ENCODE assay signal across 34 cellular contexts in the genomic region with DNA sequence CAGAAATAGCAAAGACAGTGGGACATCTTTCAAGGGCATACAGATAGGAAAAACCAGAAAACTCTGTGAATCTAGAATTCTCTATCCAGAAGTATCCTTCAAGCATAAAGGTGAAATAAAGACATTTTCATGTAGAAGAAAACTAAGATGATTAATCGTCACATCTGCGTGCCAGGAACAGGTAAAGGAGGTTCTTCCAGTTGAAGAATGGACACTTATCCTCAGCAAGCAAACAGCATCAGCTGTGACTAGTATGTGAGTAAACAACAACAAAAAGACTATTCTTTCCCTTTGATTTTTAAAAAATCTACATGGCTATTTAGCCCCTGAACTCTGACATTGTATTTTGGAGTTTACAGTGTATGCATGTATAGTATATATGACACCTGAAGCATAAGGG.
A peak's percentile ranks its signal among the peaks of the same experiment; 100 is the strongest.
DNase-seq lines count a peak whose midpoint lies in the region; ATAC-seq, FAIRE-seq and TF ChIP-seq lines count a peak whose summit lies in the region.
"Had no signal": no experiment of that assay in that cellular context is flagged by ENCODE, and none has a peak within 500 bp of the region (broad histone marks: within the 10 kb centered on the region; RNA-seq: fewer than 3 reads in every experiment).

No MANE protein-coding gene starts in this region.

- H3K36me3 ChIP-seq in PC-3 (ENCODE audit: low read depth, low read length) (no peaks in the 10 kb centered on the region), bronchial epithelial cell (ENCODE audit: control insufficient read depth, insufficient read depth, low read length) (no peaks in the 10 kb centered on the region)
- H3K36me3 ChIP-seq: BE2C; BLaER1; BLaER1 treated with 17β-estradiol and CSF1 and Interleukin-3, amounts not matched to agents 10 nM and 100 nM had no signal

- H3K27me3 ChIP-seq in PC-3 (ENCODE audit: low read length) (no peaks in the 10 kb centered on the region), bronchial epithelial cell (ENCODE audit: control insufficient read depth, insufficient read depth, low read length) (no peaks in the 10 kb centered on the region)
- H3K27me3 ChIP-seq: BE2C; BLaER1; BLaER1 treated with 17β-estradiol and CSF1 and Interleukin-3, amounts not matched to agents 10 nM and 100 nM had no signal

- peak; percentile 80 for ATAC-seq in PC-3
- ATAC-seq: A549; CD8-positive, alpha-beta T cell had no signal

- peaks cover 12% of the 10 kb centered on the region for H3K4me1 ChIP-seq in PC-3 (ENCODE audit: insufficient read depth, low read length)
- H3K4me1 ChIP-seq: A549, BE2C, BLaER1 had no signal

- peak; percentile 33 for DNase-seq in DMS53 (lab: John Stamatoyannopoulos, UW)
- DNase-seq in DMS53 treated with DMSO at 0.1 percent for 48 hours (lab: John Stamatoyannopoulos, UW; ENCODE audit: unreplicated experiment) = no peak
- peak; percentile 94 for DNase-seq in PC-3
- peak; percentile 63 for DNase-seq in bronchial epithelial cell (ENCODE audit: low read depth)
- peak; percentile 76 for DNase-seq in epithelial cell of esophagus (ENCODE audit: low read depth)
- DNase-seq in erythroblast (lab: John Stamatoyannopoulos, UW) = no peak
- DNase-seq in D341Med (ENCODE audit: low spot score) = no peak
- DNase-seq in globus pallidus (ENCODE audit: low spot score) = no peak
- DNase-seq: 8988T; ACHN; BE2C; C1 segment of cervical spinal cord; Caco-2; Calu3; CD4-positive, alpha-beta memory T cell; CD4-positive, alpha-beta T cell; CD4-positive, CD25-positive, alpha-beta regulatory T cell; CD8-positive, alpha-beta memory T cell; CD8-positive, alpha-beta T cell; COR-L47; DMS 273 treated with DMSO at 0.1 percent for 48 hours; DMS153; DMS79; DMS79 treated with DMSO at 0.1 percent for 48 hours; DND-41; EL had no signal

- peak overlapping the region; percentile 34 for H3K27ac ChIP-seq in PC-3 (ENCODE audit: low read length)
- H3K27ac ChIP-seq: 22Rv1; A549; BLaER1; BLaER1 treated with 17β-estradiol and CSF1 and Interleukin-3, amounts not matched to agents 10 nM and 100 nM; C4-2B had no signal

- H3K9ac ChIP-seq in PC-3 (ENCODE audit: low read length) = no peak overlapping the region
- H3K9ac ChIP-seq: BLaER1; BLaER1 treated with 17β-estradiol and CSF1 and Interleukin-3, amounts not matched to agents 10 nM and 100 nM had no signal

- no peaks in the 10 kb centered on the region for H3K79me2 ChIP-seq in PC-3 (ENCODE audit: low read length)

- no peak for FAIRE-seq in bronchial epithelial cell (lab: Jason Lieb, UNC)
- FAIRE-seq: A204.1, A549, D721Med, G401.6 had no signal

- peak overlapping the region; percentile 9 for H3K4me2 ChIP-seq in PC-3 (ENCODE audit: low read length)
- H3K4me2 ChIP-seq: A549; BLaER1; BLaER1 treated with 17β-estradiol and CSF1 and Interleukin-3, amounts not matched to agents 10 nM and 100 nM had no signal

- BruUV-seq in PC-3 (replicated peaks; lab: Mats Ljungman, UMichigan) = no TSS peak

- no peak overlapping the region for H2AFZ ChIP-seq in PC-3 (ENCODE audit: low read length)

- no peaks in the 10 kb centered on the region for H4K20me1 ChIP-seq in PC-3 (ENCODE audit: low read length)
- H4K20me1 ChIP-seq: BLaER1; BLaER1 treated with 17β-estradiol and CSF1 and Interleukin-3, amounts not matched to agents 10 nM and 100 nM had no signal

- CTCF ChIA-PET in PC-3 (lab: Charles Lee) = no interaction called here

- H3K4me3 ChIP-seq in PC-3 (ENCODE audit: low read length) (no peak overlapping the region), bronchial epithelial cell (ENCODE audit: low read depth, low read length) (no peak overlapping the region), epithelial cell of esophagus (ENCODE audit: low read length) (no peak overlapping the region)
- H3K4me3 ChIP-seq: A549; BLaER1; BLaER1 treated with 17β-estradiol and CSF1 and Interleukin-3, amounts not matched to agents 10 nM and 100 nM had no signal

- TF ChIP-seq CTCF in PC-3 (conservative IDR thresholded peaks at IDR 0.05; ENCODE audit: low read depth, low read length) = no peak
- no peak for TF ChIP-seq CTCF in bronchial epithelial cell (IDR thresholded peaks at IDR 0.05; ENCODE audit: insufficient read depth, low read length, severe bottlenecking)
- no peak for TF ChIP-seq CTCF in epithelial cell of esophagus (IDR thresholded peaks at IDR 0.05; ENCODE audit: insufficient read depth, low read depth, low read length, missing control alignments)

- intact Hi-C loops in PC-3 (cut with micrococcal nuclease) = no loop called here

- no peak for TF ChIP-seq POLR2A in erythroblast (IDR thresholded peaks at IDR 0.05; ENCODE audit: low read length)

- H3K9me3 ChIP-seq in PC-3 (ENCODE audit: low read length) = peaks cover 13% of the 10 kb centered on the region
- H3K9me3 ChIP-seq: BE2C had no signal

- no peaks in the 10 kb centered on the region for H3K9me2 ChIP-seq in PC-3 (replicated peaks; ENCODE audit: low read length)

- H3F3A ChIP-seq in PC-3 (ENCODE audit: low read length, unreplicated experiment) = no peaks in the 10 kb centered on the region

- POLR2A ChIA-PET in PC-3 (lab: Charles Lee; ENCODE audit: unreplicated experiment) = no interaction called here

Comparison
In these comparisons a context has a peak if more than half of its experiments do, and no peak if none do; other contexts are left out.
1. DNase-seq: peak in DMS53 (single experiment), PC-3 (single experiment), bronchial epithelial cell (single experiment) and epithelial cell of esophagus (single experiment); none in DMS53 treated with DMSO at 0.1 percent for 48 hours (single experiment), erythroblast (0 of 2), D341Med (single experiment) and globus pallidus (single experiment).